25 cellular contexts compared by ENCODE assay signal in the genomic region with DNA sequence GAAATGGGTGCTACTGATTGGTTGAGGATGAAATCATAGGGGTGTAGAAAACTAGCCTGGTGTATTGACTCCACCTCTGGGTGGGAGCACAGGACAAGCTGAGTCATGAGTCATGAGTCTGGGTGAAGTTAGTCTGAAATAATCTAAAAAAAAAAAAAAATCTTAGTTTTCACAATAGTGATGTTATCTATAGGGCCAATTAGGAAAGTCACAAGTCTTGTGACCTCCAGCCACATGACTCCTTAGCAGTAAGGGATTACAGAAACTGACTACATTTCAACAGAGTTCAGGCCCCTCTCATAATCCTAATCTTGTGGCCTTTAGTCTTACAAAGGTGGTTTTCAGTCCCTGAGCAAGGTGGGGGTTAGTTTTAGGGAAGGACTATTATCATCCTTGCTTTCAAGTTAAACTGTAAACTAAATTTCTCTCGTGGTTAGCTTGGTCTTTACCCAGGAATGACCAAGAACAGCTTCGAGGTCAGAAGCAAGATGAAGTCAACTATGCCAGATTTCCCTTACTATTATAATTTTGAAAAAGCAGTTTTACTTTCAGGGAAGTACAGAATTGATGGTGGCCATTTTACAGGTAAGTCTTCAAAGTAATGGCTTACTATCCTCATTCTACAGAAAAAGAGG.
DNase-seq lines count a peak whose midpoint lies in the region; ATAC-seq, FAIRE-seq and TF ChIP-seq lines count a peak whose summit lies in the region.
"Had no signal": no experiment of that assay in that cellular context is flagged by ENCODE, and none has a peak within 500 bp of the region (broad histone marks: within the 10 kb centered on the region; RNA-seq: fewer than 3 reads in every experiment).

No MANE protein-coding gene starts in this region.

- DNase-seq in Caki2 (ENCODE audit: low read depth): peak; percentile 63
- peak in 2 of 4 experiments; percentile 19 to 34 for DNase-seq in K562 (ENCODE audit: extremely low read depth in 1 of 4, low spot score in 3 of 4)
- peak; percentile 3 for DNase-seq in kidney tubule cell (ENCODE audit: low spot score)
- no peak for DNase-seq in T-cell
- DNase-seq in suprapubic skin (ENCODE audit: low spot score in 2 of 2): no peak
- DNase-seq: activated CD4-positive, alpha-beta T cell treated with anti-CD3 and anti-CD28 coated beads for 1 hour; activated CD8-positive, alpha-beta memory T cell treated with anti-CD3 and anti-CD28 coated beads for 24 hours; activated naive CD8-positive, alpha-beta T cell treated with anti-CD3 and anti-CD28 coated beads, Interleukin-2, amount 50 U/mL, for 24 hours; activated T-cell treated with anti-CD3 and anti-CD28 coated beads, Interleukin-2, amount 50 U/mL, for 24 hours; dorsolateral prefrontal cortex; heart left ventricle; MM.1S; NCI-H1436 treated with DMSO at 0.1 percent for 48 hours; NCI-H774; pancreas; stimulated activated CD4-positive, alpha-beta T cell treated with anti-CD3 and anti-CD28 coated beads, Interleukin-1b, Interleukin-23, amount 100 ng/mL, for 48 hours; upper lobe of right lung had no signal

- POLR2A ChIA-PET in K562 (lab: Yijun Ruan, JAX): interaction anchor here (0.6 to 1.1 kb wide), 2 partner anchors 20 to 1502 kb away, joined by 3 read pairs; no protein-coding TSS in a partner anchor
- POLR2A ChIA-PET in T-cell (lab: Charles Lee): no interaction called here

- TF ChIP-seq RAD21 in K562 (CRISPR knock-in tag; conservative IDR thresholded peaks at IDR 0.05 in 1 of 2, IDR thresholded peaks at IDR 0.05 in 1 of 2): no peak

- H3K4me3 Mint-ChIP-seq in T-cell: no peak overlapping the region
- H3K4me3 Mint-ChIP-seq: activated naive CD8-positive, alpha-beta T cell treated with anti-CD3 and anti-CD28 coated beads, Interleukin-2, amount 50 U/mL, for 24 hours; activated T-cell treated with anti-CD3 and anti-CD28 coated beads, Interleukin-2, amount 50 U/mL, for 24 hours; neural crest cell; T-helper 1 cell treated with Interleukin-12 subunit alpha and Interleukin-12 subunit beta and Interleukin-4 antibody, amounts not matched to agents 30 μg/mL and 1 μg/mL, for 36 hours had no signal

- H3K27me3 ChIP-seq in K562 (ENCODE audit: control insufficient read depth in 2 of 2, insufficient read depth in 2 of 2, low read length in 2 of 2): no peaks in the 10 kb centered on the region
- no peaks in the 10 kb centered on the region for H3K27me3 ChIP-seq in suprapubic skin
- H3K27me3 ChIP-seq: heart left ventricle, pancreas, upper lobe of right lung had no signal

- no peaks in the 10 kb centered on the region for H3K4me1 Mint-ChIP-seq in T-cell
- H3K4me1 Mint-ChIP-seq: neural crest cell had no signal

- peaks cover 0 to 10% of the 10 kb centered on the region in 2 donors for H3K27me3 Mint-ChIP-seq in T-cell

- H4K20me1 ChIP-seq in K562 (replicated peaks; ENCODE audit: control insufficient read depth, insufficient read depth, low read length): no peaks in the 10 kb centered on the region

- TF ChIP-seq EP300 in K562 (IDR thresholded peaks at IDR 0.05; ENCODE audit: low read length): no peak
- TF ChIP-seq EP300 in suprapubic skin (IDR thresholded peaks at IDR 0.05): no peak

- H3K4me1 ChIP-seq in K562 (replicated peaks in 1 of 2; ENCODE audit: control insufficient read depth in 2 of 2, insufficient read depth in 2 of 2, low read length in 2 of 2): peaks cover 0 to 5% of the 10 kb centered on the region in 2 experiments; a peak in 2 of 5 replicates
- no peaks in the 10 kb centered on the region for H3K4me1 ChIP-seq in suprapubic skin
- H3K4me1 ChIP-seq: HAP-1, heart left ventricle, pancreas, upper lobe of right lung had no signal

- no peak overlapping the region for H3K4me2 ChIP-seq in K562 (ENCODE audit: insufficient read depth, low read length)
- H3K4me2 ChIP-seq: smooth muscle cell had no signal

- no peaks in the 10 kb centered on the region for H3K9me3 Mint-ChIP-seq in T-cell
- H3K9me3 Mint-ChIP-seq: activated naive CD8-positive, alpha-beta T cell treated with anti-CD3 and anti-CD28 coated beads, Interleukin-2, amount 50 U/mL, for 24 hours; activated T-cell treated with anti-CD3 and anti-CD28 coated beads, Interleukin-2, amount 50 U/mL, for 24 hours; neural crest cell; T-helper 1 cell treated with Interleukin-12 subunit alpha and Interleukin-12 subunit beta and Interleukin-4 antibody, amounts not matched to agents 30 μg/mL and 1 μg/mL, for 36 hours had no signal

- no peaks in the 10 kb centered on the region for H3K36me3 Mint-ChIP-seq in T-cell

- FAIRE-seq in K562 (lab: Jason Lieb, UNC): no peak
- FAIRE-seq: pancreas had no signal

- intact Hi-C loops in K562 (cut with micrococcal nuclease): no loop called here

- CTCF ChIA-PET in K562 (lab: Yijun Ruan, JAX; ENCODE audit: low intra/inter-chr PET ratio): no interaction called here
- CTCF ChIA-PET in T-cell (lab: Charles Lee): no interaction called here

- H3K9ac ChIP-seq in K562 (ENCODE audit: insufficient read depth in 1 of 2, low read depth in 2 of 2, low read length in 2 of 2): no peak overlapping the region

- TF ChIP-seq CTCF in K562 (IDR thresholded peaks at IDR 0.05 in 2 of 3, conservative IDR thresholded peaks at IDR 0.05 in 1 of 3; ENCODE audit: insufficient read depth in 2 of 3, low read depth in 1 of 3, low read length in 3 of 3) (no peak), suprapubic skin (IDR thresholded peaks at IDR 0.05) (no peak)

- 6% methylated on average over 2 of the region's 2 CpGs for WGBS in K562 (ENCODE audit: insufficient coverage, low coverage, missing lambda C conversion rate)
- WGBS in suprapubic skin: 68% methylated on average over 2 of the region's 2 CpGs

- no peaks in the 10 kb centered on the region for H3K79me2 ChIP-seq in K562 (ENCODE audit: control insufficient read depth, insufficient read depth, low read length)

- BruUV-seq in K562 (replicated peaks; lab: Mats Ljungman, UMichigan): no TSS peak

- TF ChIP-seq POLR2A in K562 (conservative IDR thresholded peaks at IDR 0.05) (no peak), suprapubic skin (IDR thresholded peaks at IDR 0.05) (no peak)

- H2AFZ ChIP-seq in K562 (ENCODE audit: low read depth, low read length): no peak overlapping the region; the same call in 1 of the 2 replicates

- ATAC-seq in HG03354 (IDR thresholded peaks at IDR 0.05; ENCODE audit: poor library complexity, severe bottlenecking, unreplicated experiment) (peak; percentile 51), K562 (peak; percentile 91), T-cell (replicated peaks in 1 of 4) (no peak), GM21619 (IDR thresholded peaks at IDR 0.05; ENCODE audit: unreplicated experiment) (no peak)
- ATAC-seq: activated naive CD8-positive, alpha-beta T cell treated with anti-CD3 and anti-CD28 coated beads, Interleukin-2, amount 50 U/mL, for 24 hours; heart left ventricle; pancreas; upper lobe of right lung had no signal

- H3K27ac Mint-ChIP-seq in T-cell: no peak overlapping the region
- H3K27ac Mint-ChIP-seq: activated naive CD8-positive, alpha-beta T cell treated with anti-CD3 and anti-CD28 coated beads, Interleukin-2, amount 50 U/mL, for 24 hours; activated T-cell treated with anti-CD3 and anti-CD28 coated beads, Interleukin-2, amount 50 U/mL, for 24 hours; T-helper 1 cell treated with Interleukin-12 subunit alpha and Interleukin-12 subunit beta and Interleukin-4 antibody, amounts not matched to agents 30 μg/mL and 1 μg/mL, for 36 hours had no signal

- no peaks in the 10 kb centered on the region for H3K9me3 ChIP-seq in K562 (replicated peaks; ENCODE audit: control insufficient read depth, insufficient read depth, low read depth, low read length)
- H3K9me3 ChIP-seq in suprapubic skin: no peaks in the 10 kb centered on the region
- H3K9me3 ChIP-seq: HAP-1, heart left ventricle, pancreas, upper lobe of right lung had no signal

- H3K4me3 ChIP-seq in K562 (no peak overlapping the region), suprapubic skin (no peak overlapping the region)
- H3K4me3 ChIP-seq: dorsolateral prefrontal cortex, HAP-1, heart left ventricle, pancreas, SK-N-MC, smooth muscle cell, upper lobe of right lung had no signal

- no peaks in the 10 kb centered on the region for H3K9me1 ChIP-seq in K562 (ENCODE audit: control insufficient read depth, insufficient read depth, low read length)

- in situ Hi-C loops in Caki2 (cut with HindIII; ENCODE audit: low pct_unique_long_range_greater_than_20kb, low sequenced_read_pairs) (no loop called here), K562 (cut with MboI) (no loop called here)

- no peaks in the 10 kb centered on the region for H3K36me3 ChIP-seq in K562 (ENCODE audit: control insufficient read depth, insufficient read depth, low read length)
- no peaks in the 10 kb centered on the region for H3K36me3 ChIP-seq in suprapubic skin
- H3K36me3 ChIP-seq: HAP-1, heart left ventricle, pancreas, upper lobe of right lung had no signal

- no peak overlapping the region; the same call in 2 of the 3 replicates for H3K27ac ChIP-seq in K562 (ENCODE audit: extremely low read depth, low read depth, low read length)
- no peak overlapping the region for H3K27ac ChIP-seq in suprapubic skin
- H3K27ac ChIP-seq: dorsolateral prefrontal cortex, heart left ventricle, pancreas, RWPE1, SK-N-MC, upper lobe of right lung had no signal

TF ChIP-seq in K562, 482 proteins besides CTCF, POLR2A, EP300 and RAD21 (continues in another document):
- TF ChIP-seq ZNF695 (CRISPR knock-in tag; IDR thresholded peaks at IDR 0.05) (no peak), RCOR1 (IDR thresholded peaks at IDR 0.05; ENCODE audit: borderline replicate concordance in 1 of 2, low read depth in 2 of 2, low read length in 2 of 2) (peak in 1 of 2 experiments; percentile 12; a peak in 1 of 4 replicates), MAFF (IDR thresholded peaks at IDR 0.05; ENCODE audit: low read length) (no peak), ZNF584 (CRISPR knock-in tag; IDR thresholded peaks at IDR 0.05; ENCODE audit: low read depth) (peak; percentile 32; the same call in 1 of the 2 replicates), ZNF41 (CRISPR knock-in tag; conservative IDR thresholded peaks at IDR 0.05) (peak; percentile 50; the same call in 1 of the 2 replicates), ZNF316 (IDR thresholded peaks at IDR 0.05) (peak; percentile 55), DPF2 (IDR thresholded peaks at IDR 0.05) (0 out of 2 replicates have a peak, but pooled peaks have one; percentile 26), RAD51 (IDR thresholded peaks at IDR 0.05; ENCODE audit: borderline replicate concordance, low read depth) (peak; percentile 68)
- TF ChIP-seq, protein P1, sequence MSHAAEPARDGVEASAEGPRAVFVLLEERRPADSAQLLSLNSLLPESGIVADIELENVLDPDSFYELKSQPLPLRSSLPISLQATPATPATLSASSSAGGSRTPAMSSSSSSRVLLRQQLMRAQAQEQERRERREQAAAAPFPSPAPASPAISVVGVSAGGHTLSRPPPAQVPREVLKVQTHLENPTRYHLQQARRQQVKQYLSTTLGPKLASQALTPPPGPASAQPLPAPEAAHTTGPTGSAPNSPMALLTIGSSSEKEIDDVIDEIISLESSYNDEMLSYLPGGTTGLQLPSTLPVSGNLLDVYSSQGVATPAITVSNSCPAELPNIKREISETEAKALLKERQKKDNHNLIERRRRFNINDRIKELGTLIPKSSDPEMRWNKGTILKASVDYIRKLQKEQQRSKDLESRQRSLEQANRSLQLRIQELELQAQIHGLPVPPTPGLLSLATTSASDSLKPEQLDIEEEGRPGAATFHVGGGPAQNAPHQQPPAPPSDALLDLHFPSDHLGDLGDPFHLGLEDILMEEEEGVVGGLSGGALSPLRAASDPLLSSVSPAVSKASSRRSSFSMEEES (CRISPR knock-in tag; IDR thresholded peaks at IDR 0.05): peak; percentile 26; the same call in 1 of the 2 replicates

Comparison
In these comparisons a context has a peak if more than half of its experiments do, and no peak if none do; other contexts are left out.
1. DNase-seq: peak in Caki2 (single experiment) and kidney tubule cell (single experiment); none in T-cell (0 of 34) and suprapubic skin (0 of 2).
2. ATAC-seq: peak in HG03354 (single experiment) and K562 (single experiment); none in T-cell (0 of 4) and GM21619 (single experiment).